1 cellular context compared by ENCODE assay signal in genomic region chr10:79926037-79926436, GRCh38.
TF ChIP-seq lines count a peak whose summit lies in the region.

No MANE protein-coding gene starts in this region.

TF ChIP-seq in liver, 16 proteins besides CTCF, POLR2A, EP300 and RAD21 (continued from another document):
- TF ChIP-seq ATF3 (IDR thresholded peaks at IDR 0.05) (no peak), NR2F2 (IDR thresholded peaks at IDR 0.05) (no peak), RXRA (IDR thresholded peaks at IDR 0.05) (no peak), YY1 (IDR thresholded peaks at IDR 0.05) (no peak), ZBTB33 (IDR thresholded peaks at IDR 0.05) (no peak), HNF4G (IDR thresholded peaks at IDR 0.05) (no peak)
